1 cellular context compared by ENCODE assay signal in the genomic region with DNA sequence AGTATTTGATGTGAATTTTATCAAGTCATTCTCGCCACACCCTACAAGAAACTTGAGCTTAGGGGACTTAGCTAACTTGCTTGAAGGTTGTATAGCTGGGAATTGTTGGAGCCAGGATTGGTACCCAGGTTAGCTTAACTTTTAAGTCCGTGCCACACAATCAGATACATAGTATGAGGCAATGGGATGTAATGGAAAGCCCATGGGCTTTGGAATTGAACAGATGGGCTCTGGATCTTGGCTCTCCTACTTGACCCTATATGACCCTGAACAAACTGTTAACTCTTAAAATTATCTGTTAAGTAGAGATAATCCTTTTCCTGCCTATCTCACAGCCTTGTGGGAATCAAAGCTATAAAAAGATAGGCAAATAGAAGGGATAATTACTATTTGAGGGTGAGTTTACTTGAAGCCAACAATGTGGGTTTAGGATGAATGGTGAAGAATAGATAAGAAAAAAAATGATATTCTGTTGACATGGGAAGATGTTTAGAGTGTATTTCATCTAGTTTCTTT.
TF ChIP-seq lines count a peak whose summit lies in the region.

No MANE protein-coding gene starts in this region.

TF ChIP-seq in K562, 482 proteins besides CTCF, POLR2A, EP300 and RAD21 (continued from another document and continues in another):
- TF ChIP-seq BDP1 (IDR thresholded peaks at IDR 0.05; ENCODE audit: insufficient read depth, insufficient read length) (no peak), HIVEP1 (CRISPR knock-in tag; IDR thresholded peaks at IDR 0.05) (no peak), ARID1B (IDR thresholded peaks at IDR 0.05) (peak; percentile 26; the same call in 1 of the 2 replicates), HEY1 (CRISPR knock-in tag; IDR thresholded peaks at IDR 0.05; ENCODE audit: borderline replicate concordance) (no peak), ZNF57 (CRISPR knock-in tag; IDR thresholded peaks at IDR 0.05) (no peak), ZNF696 (CRISPR knock-in tag; conservative IDR thresholded peaks at IDR 0.05) (no peak), CBFA2T3 (IDR thresholded peaks at IDR 0.05) (peak; percentile 47), MCM2 (IDR thresholded peaks at IDR 0.05; ENCODE audit: low read depth) (no peak), MCM3 (IDR thresholded peaks at IDR 0.05) (no peak), ZNF263 (CRISPR knock-in tag; IDR thresholded peaks at IDR 0.05; ENCODE audit: borderline replicate concordance) (no peak), XRCC4 (IDR thresholded peaks at IDR 0.05; ENCODE audit: extremely low read depth, insufficient read depth, insufficient read length) (no peak), SMAD1 (IDR thresholded peaks at IDR 0.05; ENCODE audit: low read depth, low read length, partially characterized antibody) (no peak), ZNF143 (CRISPR knock-in tag; IDR thresholded peaks at IDR 0.05) (no peak), BMI1 (IDR thresholded peaks at IDR 0.05; ENCODE audit: low read length) (no peak), MTA2 (IDR thresholded peaks at IDR 0.05; ENCODE audit: low read depth) (no peak), NBN (IDR thresholded peaks at IDR 0.05; ENCODE audit: low read depth) (no peak), NFIC (IDR thresholded peaks at IDR 0.05) (no peak), MED1 (CRISPR knock-in tag; IDR thresholded peaks at IDR 0.05; ENCODE audit: borderline replicate concordance) (no peak), RB1 (IDR thresholded peaks at IDR 0.05; ENCODE audit: low read depth) (no peak), TAL1 (IDR thresholded peaks at IDR 0.05) (peak; percentile 61), FOSL1 (tag; conservative IDR thresholded peaks at IDR 0.05) (0 out of 2 replicates have a peak, but pooled peaks have one; percentile 19), NCOA2 (IDR thresholded peaks at IDR 0.05; ENCODE audit: partially characterized antibody in 2 of 2) (no peak), CEBPG (CRISPR knock-in tag; IDR thresholded peaks at IDR 0.05) (peak; percentile 47; the same call in 1 of the 2 replicates), CEBPG (tag; conservative IDR thresholded peaks at IDR 0.05 in 1 of 2, IDR thresholded peaks at IDR 0.05 in 1 of 2) (peak in 1 of 2 experiments; percentile 53; a peak in 2 of 4 replicates), HNRNPLL (IDR thresholded peaks at IDR 0.05; ENCODE audit: low read depth, low read length, poor library complexity, severe bottlenecking) (no peak)
- TF ChIP-seq, protein P1, sequence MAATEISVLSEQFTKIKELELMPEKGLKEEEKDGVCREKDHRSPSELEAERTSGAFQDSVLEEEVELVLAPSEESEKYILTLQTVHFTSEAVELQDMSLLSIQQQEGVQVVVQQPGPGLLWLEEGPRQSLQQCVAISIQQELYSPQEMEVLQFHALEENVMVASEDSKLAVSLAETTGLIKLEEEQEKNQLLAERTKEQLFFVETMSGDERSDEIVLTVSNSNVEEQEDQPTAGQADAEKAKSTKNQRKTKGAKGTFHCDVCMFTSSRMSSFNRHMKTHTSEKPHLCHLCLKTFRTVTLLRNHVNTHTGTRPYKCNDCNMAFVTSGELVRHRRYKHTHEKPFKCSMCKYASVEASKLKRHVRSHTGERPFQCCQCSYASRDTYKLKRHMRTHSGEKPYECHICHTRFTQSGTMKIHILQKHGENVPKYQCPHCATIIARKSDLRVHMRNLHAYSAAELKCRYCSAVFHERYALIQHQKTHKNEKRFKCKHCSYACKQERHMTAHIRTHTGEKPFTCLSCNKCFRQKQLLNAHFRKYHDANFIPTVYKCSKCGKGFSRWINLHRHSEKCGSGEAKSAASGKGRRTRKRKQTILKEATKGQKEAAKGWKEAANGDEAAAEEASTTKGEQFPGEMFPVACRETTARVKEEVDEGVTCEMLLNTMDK (IDR thresholded peaks at IDR 0.05; ENCODE audit: borderline replicate concordance, insufficient read depth, low read depth, low read length, poor library complexity, severe bottlenecking): no peak
- TF ChIP-seq, protein P2, sequence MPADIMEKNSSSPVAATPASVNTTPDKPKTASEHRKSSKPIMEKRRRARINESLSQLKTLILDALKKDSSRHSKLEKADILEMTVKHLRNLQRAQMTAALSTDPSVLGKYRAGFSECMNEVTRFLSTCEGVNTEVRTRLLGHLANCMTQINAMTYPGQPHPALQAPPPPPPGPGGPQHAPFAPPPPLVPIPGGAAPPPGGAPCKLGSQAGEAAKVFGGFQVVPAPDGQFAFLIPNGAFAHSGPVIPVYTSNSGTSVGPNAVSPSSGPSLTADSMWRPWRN (IDR thresholded peaks at IDR 0.05; ENCODE audit: low read depth): no peak
- TF ChIP-seq, protein P3, sequence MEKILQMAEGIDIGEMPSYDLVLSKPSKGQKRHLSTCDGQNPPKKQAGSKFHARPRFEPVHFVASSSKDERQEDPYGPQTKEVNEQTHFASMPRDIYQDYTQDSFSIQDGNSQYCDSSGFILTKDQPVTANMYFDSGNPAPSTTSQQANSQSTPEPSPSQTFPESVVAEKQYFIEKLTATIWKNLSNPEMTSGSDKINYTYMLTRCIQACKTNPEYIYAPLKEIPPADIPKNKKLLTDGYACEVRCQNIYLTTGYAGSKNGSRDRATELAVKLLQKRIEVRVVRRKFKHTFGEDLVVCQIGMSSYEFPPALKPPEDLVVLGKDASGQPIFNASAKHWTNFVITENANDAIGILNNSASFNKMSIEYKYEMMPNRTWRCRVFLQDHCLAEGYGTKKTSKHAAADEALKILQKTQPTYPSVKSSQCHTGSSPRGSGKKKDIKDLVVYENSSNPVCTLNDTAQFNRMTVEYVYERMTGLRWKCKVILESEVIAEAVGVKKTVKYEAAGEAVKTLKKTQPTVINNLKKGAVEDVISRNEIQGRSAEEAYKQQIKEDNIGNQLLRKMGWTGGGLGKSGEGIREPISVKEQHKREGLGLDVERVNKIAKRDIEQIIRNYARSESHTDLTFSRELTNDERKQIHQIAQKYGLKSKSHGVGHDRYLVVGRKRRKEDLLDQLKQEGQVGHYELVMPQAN (IDR thresholded peaks at IDR 0.05; ENCODE audit: borderline replicate concordance): no peak
- TF ChIP-seq, protein P4, sequence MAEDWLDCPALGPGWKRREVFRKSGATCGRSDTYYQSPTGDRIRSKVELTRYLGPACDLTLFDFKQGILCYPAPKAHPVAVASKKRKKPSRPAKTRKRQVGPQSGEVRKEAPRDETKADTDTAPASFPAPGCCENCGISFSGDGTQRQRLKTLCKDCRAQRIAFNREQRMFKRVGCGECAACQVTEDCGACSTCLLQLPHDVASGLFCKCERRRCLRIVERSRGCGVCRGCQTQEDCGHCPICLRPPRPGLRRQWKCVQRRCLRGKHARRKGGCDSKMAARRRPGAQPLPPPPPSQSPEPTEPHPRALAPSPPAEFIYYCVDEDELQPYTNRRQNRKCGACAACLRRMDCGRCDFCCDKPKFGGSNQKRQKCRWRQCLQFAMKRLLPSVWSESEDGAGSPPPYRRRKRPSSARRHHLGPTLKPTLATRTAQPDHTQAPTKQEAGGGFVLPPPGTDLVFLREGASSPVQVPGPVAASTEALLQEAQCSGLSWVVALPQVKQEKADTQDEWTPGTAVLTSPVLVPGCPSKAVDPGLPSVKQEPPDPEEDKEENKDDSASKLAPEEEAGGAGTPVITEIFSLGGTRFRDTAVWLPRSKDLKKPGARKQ (CRISPR knock-in tag; IDR thresholded peaks at IDR 0.05): no peak
- TF ChIP-seq, protein P5, sequence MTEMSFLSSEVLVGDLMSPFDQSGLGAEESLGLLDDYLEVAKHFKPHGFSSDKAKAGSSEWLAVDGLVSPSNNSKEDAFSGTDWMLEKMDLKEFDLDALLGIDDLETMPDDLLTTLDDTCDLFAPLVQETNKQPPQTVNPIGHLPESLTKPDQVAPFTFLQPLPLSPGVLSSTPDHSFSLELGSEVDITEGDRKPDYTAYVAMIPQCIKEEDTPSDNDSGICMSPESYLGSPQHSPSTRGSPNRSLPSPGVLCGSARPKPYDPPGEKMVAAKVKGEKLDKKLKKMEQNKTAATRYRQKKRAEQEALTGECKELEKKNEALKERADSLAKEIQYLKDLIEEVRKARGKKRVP (CRISPR knock-in tag; IDR thresholded peaks at IDR 0.05): 0 out of 2 replicates have a peak, but pooled peaks have one; percentile 14
- TF ChIP-seq, protein P6, sequence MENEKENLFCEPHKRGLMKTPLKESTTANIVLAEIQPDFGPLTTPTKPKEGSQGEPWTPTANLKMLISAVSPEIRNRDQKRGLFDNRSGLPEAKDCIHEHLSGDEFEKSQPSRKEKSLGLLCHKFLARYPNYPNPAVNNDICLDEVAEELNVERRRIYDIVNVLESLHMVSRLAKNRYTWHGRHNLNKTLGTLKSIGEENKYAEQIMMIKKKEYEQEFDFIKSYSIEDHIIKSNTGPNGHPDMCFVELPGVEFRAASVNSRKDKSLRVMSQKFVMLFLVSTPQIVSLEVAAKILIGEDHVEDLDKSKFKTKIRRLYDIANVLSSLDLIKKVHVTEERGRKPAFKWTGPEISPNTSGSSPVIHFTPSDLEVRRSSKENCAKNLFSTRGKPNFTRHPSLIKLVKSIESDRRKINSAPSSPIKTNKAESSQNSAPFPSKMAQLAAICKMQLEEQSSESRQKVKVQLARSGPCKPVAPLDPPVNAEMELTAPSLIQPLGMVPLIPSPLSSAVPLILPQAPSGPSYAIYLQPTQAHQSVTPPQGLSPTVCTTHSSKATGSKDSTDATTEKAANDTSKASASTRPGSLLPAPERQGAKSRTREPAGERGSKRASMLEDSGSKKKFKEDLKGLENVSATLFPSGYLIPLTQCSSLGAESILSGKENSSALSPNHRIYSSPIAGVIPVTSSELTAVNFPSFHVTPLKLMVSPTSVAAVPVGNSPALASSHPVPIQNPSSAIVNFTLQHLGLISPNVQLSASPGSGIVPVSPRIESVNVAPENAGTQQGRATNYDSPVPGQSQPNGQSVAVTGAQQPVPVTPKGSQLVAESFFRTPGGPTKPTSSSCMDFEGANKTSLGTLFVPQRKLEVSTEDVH (IDR thresholded peaks at IDR 0.05; ENCODE audit: low read depth, partially characterized antibody): no peak
- TF ChIP-seq, protein P7, sequence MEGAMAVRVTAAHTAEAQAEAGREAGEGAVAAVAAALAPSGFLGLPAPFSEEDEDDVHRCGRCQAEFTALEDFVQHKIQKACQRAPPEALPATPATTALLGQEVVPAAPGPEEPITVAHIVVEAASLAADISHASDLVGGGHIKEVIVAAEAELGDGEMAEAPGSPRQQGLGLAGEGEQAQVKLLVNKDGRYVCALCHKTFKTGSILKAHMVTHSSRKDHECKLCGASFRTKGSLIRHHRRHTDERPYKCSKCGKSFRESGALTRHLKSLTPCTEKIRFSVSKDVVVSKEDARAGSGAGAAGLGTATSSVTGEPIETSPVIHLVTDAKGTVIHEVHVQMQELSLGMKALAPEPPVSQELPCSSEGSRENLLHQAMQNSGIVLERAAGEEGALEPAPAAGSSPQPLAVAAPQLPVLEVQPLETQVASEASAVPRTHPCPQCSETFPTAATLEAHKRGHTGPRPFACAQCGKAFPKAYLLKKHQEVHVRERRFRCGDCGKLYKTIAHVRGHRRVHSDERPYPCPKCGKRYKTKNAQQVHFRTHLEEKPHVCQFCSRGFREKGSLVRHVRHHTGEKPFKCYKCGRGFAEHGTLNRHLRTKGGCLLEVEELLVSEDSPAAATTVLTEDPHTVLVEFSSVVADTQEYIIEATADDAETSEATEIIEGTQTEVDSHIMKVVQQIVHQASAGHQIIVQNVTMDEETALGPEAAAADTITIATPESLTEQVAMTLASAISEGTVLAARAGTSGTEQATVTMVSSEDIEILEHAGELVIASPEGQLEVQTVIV (CRISPR knock-in tag; IDR thresholded peaks at IDR 0.05; ENCODE audit: borderline replicate concordance): no peak
- TF ChIP-seq, protein P8, sequence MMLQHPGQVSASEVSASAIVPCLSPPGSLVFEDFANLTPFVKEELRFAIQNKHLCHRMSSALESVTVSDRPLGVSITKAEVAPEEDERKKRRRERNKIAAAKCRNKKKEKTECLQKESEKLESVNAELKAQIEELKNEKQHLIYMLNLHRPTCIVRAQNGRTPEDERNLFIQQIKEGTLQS (IDR thresholded peaks at IDR 0.05): no peak
- TF ChIP-seq, protein P8 (CRISPR knock-in tag; conservative IDR thresholded peaks at IDR 0.05): no peak
- TF ChIP-seq, protein P9, sequence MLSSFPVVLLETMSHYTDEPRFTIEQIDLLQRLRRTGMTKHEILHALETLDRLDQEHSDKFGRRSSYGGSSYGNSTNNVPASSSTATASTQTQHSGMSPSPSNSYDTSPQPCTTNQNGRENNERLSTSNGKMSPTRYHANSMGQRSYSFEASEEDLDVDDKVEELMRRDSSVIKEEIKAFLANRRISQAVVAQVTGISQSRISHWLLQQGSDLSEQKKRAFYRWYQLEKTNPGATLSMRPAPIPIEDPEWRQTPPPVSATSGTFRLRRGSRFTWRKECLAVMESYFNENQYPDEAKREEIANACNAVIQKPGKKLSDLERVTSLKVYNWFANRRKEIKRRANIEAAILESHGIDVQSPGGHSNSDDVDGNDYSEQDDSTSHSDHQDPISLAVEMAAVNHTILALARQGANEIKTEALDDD (IDR thresholded peaks at IDR 0.05): peak; percentile 68; the same call in 1 of the 2 replicates
- TF ChIP-seq, protein P10, sequence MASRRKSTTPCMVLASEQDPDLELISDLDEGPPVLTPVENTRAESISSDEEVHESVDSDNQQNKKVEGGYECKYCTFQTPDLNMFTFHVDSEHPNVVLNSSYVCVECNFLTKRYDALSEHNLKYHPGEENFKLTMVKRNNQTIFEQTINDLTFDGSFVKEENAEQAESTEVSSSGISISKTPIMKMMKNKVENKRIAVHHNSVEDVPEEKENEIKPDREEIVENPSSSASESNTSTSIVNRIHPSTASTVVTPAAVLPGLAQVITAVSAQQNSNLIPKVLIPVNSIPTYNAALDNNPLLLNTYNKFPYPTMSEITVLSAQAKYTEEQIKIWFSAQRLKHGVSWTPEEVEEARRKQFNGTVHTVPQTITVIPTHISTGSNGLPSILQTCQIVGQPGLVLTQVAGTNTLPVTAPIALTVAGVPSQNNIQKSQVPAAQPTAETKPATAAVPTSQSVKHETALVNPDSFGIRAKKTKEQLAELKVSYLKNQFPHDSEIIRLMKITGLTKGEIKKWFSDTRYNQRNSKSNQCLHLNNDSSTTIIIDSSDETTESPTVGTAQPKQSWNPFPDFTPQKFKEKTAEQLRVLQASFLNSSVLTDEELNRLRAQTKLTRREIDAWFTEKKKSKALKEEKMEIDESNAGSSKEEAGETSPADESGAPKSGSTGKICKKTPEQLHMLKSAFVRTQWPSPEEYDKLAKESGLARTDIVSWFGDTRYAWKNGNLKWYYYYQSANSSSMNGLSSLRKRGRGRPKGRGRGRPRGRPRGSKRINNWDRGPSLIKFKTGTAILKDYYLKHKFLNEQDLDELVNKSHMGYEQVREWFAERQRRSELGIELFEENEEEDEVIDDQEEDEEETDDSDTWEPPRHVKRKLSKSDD (conservative IDR thresholded peaks at IDR 0.05; ENCODE audit: low read length): no peak
- TF ChIP-seq, protein P11, sequence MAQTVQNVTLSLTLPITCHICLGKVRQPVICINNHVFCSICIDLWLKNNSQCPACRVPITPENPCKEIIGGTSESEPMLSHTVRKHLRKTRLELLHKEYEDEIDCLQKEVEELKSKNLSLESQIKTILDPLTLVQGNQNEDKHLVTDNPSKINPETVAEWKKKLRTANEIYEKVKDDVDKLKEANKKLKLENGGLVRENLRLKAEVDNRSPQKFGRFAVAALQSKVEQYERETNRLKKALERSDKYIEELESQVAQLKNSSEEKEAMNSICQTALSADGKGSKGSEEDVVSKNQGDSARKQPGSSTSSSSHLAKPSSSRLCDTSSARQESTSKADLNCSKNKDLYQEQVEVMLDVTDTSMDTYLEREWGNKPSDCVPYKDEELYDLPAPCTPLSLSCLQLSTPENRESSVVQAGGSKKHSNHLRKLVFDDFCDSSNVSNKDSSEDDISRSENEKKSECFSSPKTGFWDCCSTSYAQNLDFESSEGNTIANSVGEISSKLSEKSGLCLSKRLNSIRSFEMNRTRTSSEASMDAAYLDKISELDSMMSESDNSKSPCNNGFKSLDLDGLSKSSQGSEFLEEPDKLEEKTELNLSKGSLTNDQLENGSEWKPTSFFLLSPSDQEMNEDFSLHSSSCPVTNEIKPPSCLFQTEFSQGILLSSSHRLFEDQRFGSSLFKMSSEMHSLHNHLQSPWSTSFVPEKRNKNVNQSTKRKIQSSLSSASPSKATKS (CRISPR knock-in tag; IDR thresholded peaks at IDR 0.05): no peak
